In the genomic region with DNA sequence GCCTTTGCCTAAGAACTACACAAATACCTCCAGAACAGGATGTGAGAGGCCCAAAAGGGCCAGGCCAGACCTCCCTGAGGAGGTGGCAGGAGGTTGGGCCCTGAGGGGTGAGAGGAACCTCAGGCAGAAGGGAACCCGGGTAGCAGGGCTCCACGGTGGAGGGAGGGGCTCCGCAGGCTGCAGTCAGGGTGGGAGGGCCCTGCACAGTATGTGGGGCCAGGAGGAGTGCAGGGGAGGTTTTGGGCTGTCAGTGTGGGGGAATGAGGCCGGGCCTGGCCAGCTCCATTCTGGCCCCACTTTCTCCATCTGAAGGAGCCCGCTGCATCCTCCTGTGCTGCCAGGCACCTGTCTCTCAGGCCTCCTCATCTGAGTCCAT, we compare ENCODE assay signal across 10 cellular contexts. TPM values are rescaled to one million over a fixed set of nuclear protein-coding genes. Genes with fewer than 3 reads are reported as not detected.
DNase-seq lines count a peak whose midpoint lies in the region; ATAC-seq, FAIRE-seq and TF ChIP-seq lines count a peak whose summit lies in the region.
"Had no signal": no experiment of that assay in that cellular context is flagged by ENCODE, and none has a peak within 500 bp of the region (broad histone marks: within the 10 kb centered on the region; RNA-seq: fewer than 3 reads in every experiment).

No MANE protein-coding gene starts in this region.

- H3K4me1 ChIP-seq in DND-41 (ENCODE audit: insufficient read depth, low read length) (peaks cover 84% of the 10 kb centered on the region), OCI-LY7 (ENCODE audit: insufficient read depth, low read length, poor library complexity, severe bottlenecking) (peaks cover 66% of the 10 kb centered on the region), colonic mucosa (peaks cover 20% of the 10 kb centered on the region), pancreas (peaks cover 48 to 70% (median 66%) of the 10 kb centered on the region in 3 donors)

- BruUV-seq in OCI-LY7 (replicated peaks; lab: Mats Ljungman, UMichigan), result no TSS peak

- H3K27ac ChIP-seq in DND-41 (ENCODE audit: low read length) (peak overlapping the region; percentile 88), OCI-LY7 (ENCODE audit: low read depth, low read length, poor library complexity, severe bottlenecking) (peak overlapping the region; percentile 80), colonic mucosa (no peak overlapping the region), pancreas (peak overlapping the region; percentile 51 to 97 (median 84))

- peaks cover 57% of the 10 kb centered on the region for H3K4me1 Mint-ChIP-seq in type B pancreatic cell (ENCODE audit: unreplicated experiment)

- no peaks in the 10 kb centered on the region for H3K9me3 ChIP-seq in DND-41 (ENCODE audit: insufficient read depth, low read length, severe bottlenecking)
- no peaks in the 10 kb centered on the region for H3K9me3 ChIP-seq in OCI-LY7 (ENCODE audit: low read length)
- H3K9me3 ChIP-seq in colonic mucosa, result no peaks in the 10 kb centered on the region
- no peaks in the 10 kb centered on the region for H3K9me3 ChIP-seq in pancreas
- H3K9me3 ChIP-seq in MG63, result no peaks in the 10 kb centered on the region
- H3K9me3 ChIP-seq: thoracic aorta had no signal

- H3K9ac ChIP-seq in DND-41 (ENCODE audit: low read depth, low read length) (peak overlapping the region; percentile 62), colonic mucosa (ENCODE audit: low read depth in 2 of 2, low read length in 2 of 2) (peak overlapping the region; percentile 50 to 51)

- H4K20me1 ChIP-seq in DND-41 (ENCODE audit: insufficient read depth, low read length) (no peaks in the 10 kb centered on the region; the same call in 1 of the 2 replicates), OCI-LY7 (ENCODE audit: insufficient read depth, low read length) (no peaks in the 10 kb centered on the region)

- H3K4me3 ChIP-seq in DND-41 (ENCODE audit: low read depth in 1 of 2, low read length in 2 of 2) (peak overlapping the region in 1 of 2 experiments; percentile 61; a peak in 2 of 4 replicates), OCI-LY7 (ENCODE audit: low read depth, low read length, poor library complexity, severe bottlenecking) (peak overlapping the region; percentile 19), colonic mucosa (no peak overlapping the region), pancreas (no peak overlapping the region), MG63 (no peak overlapping the region)
- H3K4me3 ChIP-seq: thoracic aorta had no signal

- no peaks in the 10 kb centered on the region for H3K27me3 Mint-ChIP-seq in type B pancreatic cell

- H3K36me3 ChIP-seq in DND-41 (ENCODE audit: insufficient read depth, low read length) (peaks cover 8% of the 10 kb centered on the region; the same call in 1 of the 2 replicates), OCI-LY7 (ENCODE audit: insufficient read depth, low read length) (peaks cover 8% of the 10 kb centered on the region; the same call in 1 of the 2 replicates), colonic mucosa (no peaks in the 10 kb centered on the region), pancreas (no peaks in the 10 kb centered on the region), MG63 (no peaks in the 10 kb centered on the region)

- FAIRE-seq in pancreas (lab: Jason Lieb, UNC) (no peak), frontal cortex (lab: Jason Lieb, UNC) (no peak)
- FAIRE-seq: bronchial epithelial cell had no signal

- H3K27me3 ChIP-seq in DND-41 (ENCODE audit: insufficient read depth, low read length, poor library complexity) (no peaks in the 10 kb centered on the region), colonic mucosa (no peaks in the 10 kb centered on the region), pancreas (no peaks in the 10 kb centered on the region), MG63 (no peaks in the 10 kb centered on the region)

- TF ChIP-seq CTCF in DND-41 (IDR thresholded peaks at IDR 0.05; ENCODE audit: borderline replicate concordance, extremely low read depth, low read length, poor library complexity, severe bottlenecking) (no peak), OCI-LY7 (conservative IDR thresholded peaks at IDR 0.05; ENCODE audit: low read length) (no peak), colonic mucosa (IDR thresholded peaks at IDR 0.05) (no peak), pancreas (IDR thresholded peaks at IDR 0.05) (no peak), type B pancreatic cell (conservative IDR thresholded peaks at IDR 0.05) (no peak)

- no peak overlapping the region for H3K4me3 Mint-ChIP-seq in type B pancreatic cell

- POLR2A ChIA-PET in OCI-LY7 (lab: Charles Lee), result interaction anchor here (0.6 to 2.5 kb wide), 7 partner anchors 9 to 715 kb away, joined by 3 to 35 read pairs (median 3); no protein-coding TSS in a partner anchor

- H3K9me3 Mint-ChIP-seq in type B pancreatic cell, result no peaks in the 10 kb centered on the region

- CTCF ChIA-PET in OCI-LY7 (lab: Charles Lee; ENCODE audit: unreplicated experiment), result interaction anchor here (0.6 kb wide), 1 partner anchor 598 kb away, joined by 5 read pairs; no protein-coding TSS in a partner anchor

- intact Hi-C loops in OCI-LY7 (cut with micrococcal nuclease; ENCODE audit: unreplicated experiment) (loop anchor here (1.0 to 2.0 kb wide), 2 partner anchors 202 to 281 kb away; no protein-coding TSS in a partner anchor), colonic mucosa (cut with DNase I) (no loop called here), pancreas (cut with DNase I) (loop anchor here in 1 of 3 donors (10.0 kb wide), 1 partner anchor 104 kb away; no protein-coding TSS in a partner anchor), head of caudate nucleus (cut with DNase I) (loop anchor here (5.0 kb wide), 1 partner anchor 52 kb away; no protein-coding TSS in a partner anchor)

- ATAC-seq in DND-41 (ENCODE audit: insufficient read depth, low read depth) (peak; percentile 41), pancreas (no peak)

- H3K79me2 ChIP-seq in DND-41 (ENCODE audit: insufficient read depth, low read length) (peaks cover 38% of the 10 kb centered on the region), OCI-LY7 (ENCODE audit: insufficient read depth, low read depth, low read length) (no peaks in the 10 kb centered on the region)

- H2AFZ ChIP-seq in DND-41 (ENCODE audit: low read depth, low read length), result no peak overlapping the region
- peak overlapping the region; percentile 39; the same call in 1 of the 2 replicates for H2AFZ ChIP-seq in OCI-LY7 (ENCODE audit: low read length)

- H3K9me2 ChIP-seq in OCI-LY7 (ENCODE audit: insufficient read depth, low read length), result no peaks in the 10 kb centered on the region

- 63 to 64% methylated on average over 5 of the region's 5 CpGs for WGBS in pancreas, 2 donors

- DNase-seq in DND-41, result peak; percentile 83
- DNase-seq in OCI-LY7 (ENCODE audit: low spot score), result peak; percentile 59
- DNase-seq in colonic mucosa, result no peak
- peak in 2 of 6 donors; percentile 49 to 75 for DNase-seq in pancreas
- no peak for DNase-seq in MG63
- no peak for DNase-seq in type B pancreatic cell (ENCODE audit: extremely low spot score, unreplicated experiment)
- DNase-seq in head of caudate nucleus, result no peak
- no peak for DNase-seq in frontal cortex (ENCODE audit: low spot score in 2 of 2)

- H3K4me2 ChIP-seq in DND-41 (ENCODE audit: insufficient read depth, low read length) (peak overlapping the region; percentile 64), OCI-LY7 (ENCODE audit: low read length) (peak overlapping the region; percentile 56)

- no peak overlapping the region for H3K27ac Mint-ChIP-seq in type B pancreatic cell

- no peaks in the 10 kb centered on the region for H3K36me3 Mint-ChIP-seq in type B pancreatic cell

RNA-seq across cellular contexts. Expression of gene DNAJB12, which starts 25.9 kb away (rescaled TPM):
- total RNA-seq in OCI-LY7 (2014; rRNA removed; shearing (Covaris generic)), result 22.8 and 27.4 TPM in 2 replicates
- total RNA-seq in OCI-LY7 (2022), result 26.5 and 28.3 TPM in 2 replicates
- 10 to 100 TPM; 29.4 to 37.9 TPM for total RNA-seq in colonic mucosa
- total RNA-seq in pancreas, result 10 to 100 TPM; 14.6 to 19.7 (median 17.7) TPM
- 10 to 100 TPM; 19.3 to 22.0 TPM for polyA plus RNA-seq in pancreas
- 19.3 and 24.4 TPM in 2 replicates for total RNA-seq in MG63 (2014; rRNA removed; shearing (Covaris generic); ENCODE audit: low replicate concordance)
- total RNA-seq in type B pancreatic cell (ENCODE audit: low replicate concordance), result 30.6 and 34.3 TPM in 2 replicates
- total RNA-seq in frontal cortex, result 14.3 TPM

RNA-seq across cellular contexts. Expression of gene DDIT4, which starts 55.1 kb away (rescaled TPM):
- 102 and 105 TPM in 2 replicates for total RNA-seq in OCI-LY7 (2014; rRNA removed; shearing (Covaris generic))
- 32.8 and 91.8 TPM in 2 replicates for total RNA-seq in OCI-LY7 (2022)
- 100 to 1,000 TPM in 1 of 2 donors, 10 to 100 TPM in 1; 45.5 to 147 TPM for total RNA-seq in colonic mucosa
- total RNA-seq in pancreas, result 1,000 to 10,000 TPM in 1 of 6 donors, 100 to 1,000 TPM in 3, 10 to 100 TPM in 2; 61.6 to 1,144 (median 191) TPM
- 100 to 1,000 TPM; 228 to 795 TPM for polyA plus RNA-seq in pancreas
- 260 and 266 TPM in 2 replicates for total RNA-seq in MG63 (2014; rRNA removed; shearing (Covaris generic); ENCODE audit: low replicate concordance)
- total RNA-seq in type B pancreatic cell (ENCODE audit: low replicate concordance), result 95.9 and 130 TPM in 2 replicates
- 26.5 TPM for total RNA-seq in frontal cortex

Comparison
In these comparisons a context has a peak if more than half of its experiments do, and no peak if none do; other contexts are left out.
1. DNase-seq: peak in DND-41 (single experiment) and OCI-LY7 (single experiment); none in colonic mucosa (single experiment), MG63 (single experiment), type B pancreatic cell (single experiment), head of caudate nucleus (0 of 42) and frontal cortex (0 of 2).